Comparison of ENCODE assay signal across 9 cellular contexts in the genomic region with DNA sequence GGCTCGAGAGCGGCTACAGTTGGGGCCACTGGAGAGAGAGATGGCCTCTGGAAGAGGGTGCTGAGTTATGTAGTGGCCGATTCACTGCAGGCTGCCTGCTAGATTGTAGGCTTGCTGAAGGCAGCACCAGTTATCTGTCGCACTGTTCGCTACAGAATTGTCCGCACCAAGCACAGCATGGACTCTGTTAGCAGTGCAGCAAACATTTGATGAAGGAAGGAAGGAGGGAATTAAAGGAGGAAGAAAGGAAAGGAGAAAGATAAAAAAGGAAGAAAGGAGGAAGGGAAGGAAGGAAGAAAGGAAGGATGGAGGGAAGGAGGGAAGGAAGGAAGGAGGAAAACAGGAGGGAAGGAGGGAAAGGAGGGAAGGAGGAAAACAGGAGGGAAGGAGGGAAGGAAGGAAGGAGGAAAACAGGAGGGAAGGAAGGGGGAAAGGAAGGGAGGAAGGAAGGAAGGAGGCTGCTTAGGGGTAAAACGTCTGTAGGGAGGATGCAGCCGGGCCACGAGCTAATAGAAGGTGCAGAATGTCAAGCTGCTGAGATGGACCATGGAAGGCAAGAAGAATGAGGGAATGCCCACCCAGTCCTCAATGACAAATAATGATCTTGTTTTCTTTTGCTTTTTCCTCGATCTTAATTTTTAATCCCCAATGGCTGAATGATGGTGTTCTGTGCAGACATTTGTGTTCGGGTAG. TPM values are rescaled to one million over a fixed set of nuclear protein-coding genes. Genes with fewer than 3 reads are reported as not detected.
A peak's percentile ranks its signal among the peaks of the same experiment; 100 is the strongest.
DNase-seq lines count a peak whose midpoint lies in the region; ATAC-seq and TF ChIP-seq lines count a peak whose summit lies in the region.
"Had no signal": no experiment of that assay in that cellular context is flagged by ENCODE, and none has a peak within 500 bp of the region (broad histone marks: within the 10 kb centered on the region; RNA-seq: fewer than 3 reads in every experiment).

No MANE protein-coding gene starts in this region.

- no peak for ATAC-seq in T-cell (replicated peaks in 1 of 4)
- no peak for ATAC-seq in gastrocnemius medialis
- ATAC-seq in GM18520 (IDR thresholded peaks at IDR 0.05; ENCODE audit: unreplicated experiment) = no peak

- no peaks in the 10 kb centered on the region for H3K27me3 Mint-ChIP-seq in T-cell

- intact Hi-C loops in esophagus muscularis mucosa (cut with DNase I) (no loop called here), gastrocnemius medialis (cut with DNase I; ENCODE audit: low total_unique reads) (no loop called here)

- no peaks in the 10 kb centered on the region for H3K36me3 Mint-ChIP-seq in T-cell

- H3K4me3 ChIP-seq in H7 (ENCODE audit: insufficient read depth, low read depth, low read length) (0 out of 2 replicates have a peak overlapping the region, but pooled peaks have one; percentile 50), esophagus muscularis mucosa (no peak overlapping the region), gastrocnemius medialis (no peak overlapping the region)

- TF ChIP-seq POLR2A in esophagus muscularis mucosa (IDR thresholded peaks at IDR 0.05; ENCODE audit: low read depth) (no peak), gastrocnemius medialis (IDR thresholded peaks at IDR 0.05) (no peak)

- CTCF ChIA-PET in T-cell (lab: Charles Lee) = no interaction called here

- in situ Hi-C loops in gastrocnemius medialis (cut with MboI; ENCODE audit: low sequenced_read_pairs in 4 of 4) = no loop called here

- no peak for DNase-seq in H7
- peak in 2 of 34 experiments; percentile 8 to 9 for DNase-seq in T-cell
- DNase-seq in esophagus muscularis mucosa (ENCODE audit: extremely low spot score) = no peak
- DNase-seq in gastrocnemius medialis = no peak
- DNase-seq in islet precursor cell = no peak
- no peak for DNase-seq in NCI-H1436 (lab: John Stamatoyannopoulos, UW)
- DNase-seq in AML-193 (lab: John Stamatoyannopoulos, UW) = no peak

- WGBS in esophagus muscularis mucosa = 90% methylated on average over 11 of the region's 11 CpGs

- TF ChIP-seq EP300 in esophagus muscularis mucosa (IDR thresholded peaks at IDR 0.05) = no peak

- TF ChIP-seq CTCF in esophagus muscularis mucosa (IDR thresholded peaks at IDR 0.05) (no peak), gastrocnemius medialis (IDR thresholded peaks at IDR 0.05 in 4 of 5, conservative IDR thresholded peaks at IDR 0.05 in 1 of 5) (no peak)

- H3K9me3 ChIP-seq in esophagus muscularis mucosa = no peaks in the 10 kb centered on the region
- no peaks in the 10 kb centered on the region for H3K9me3 ChIP-seq in gastrocnemius medialis
- H3K9me3 ChIP-seq: SK-N-SH had no signal

- POLR2A ChIA-PET in T-cell (lab: Charles Lee) = no interaction called here

- peaks cover 46 to 56% (median 54%) of the 10 kb centered on the region in 3 donors for H3K4me1 Mint-ChIP-seq in T-cell

- no peaks in the 10 kb centered on the region for H3K9me3 Mint-ChIP-seq in T-cell

- H3K27ac Mint-ChIP-seq in T-cell = peak overlapping the region; percentile 86 to 90

- peak overlapping the region; percentile 66 to 83 (median 67) for H3K4me3 Mint-ChIP-seq in T-cell

- H3K4me1 ChIP-seq in esophagus muscularis mucosa (peaks cover 29 to 40% (median 37%) of the 10 kb centered on the region in 4 donors), gastrocnemius medialis (peaks cover 18 to 33% of the 10 kb centered on the region in 2 donors)

- H3K27me3 ChIP-seq in H7 (ENCODE audit: control insufficient read depth, insufficient read depth, low read length) (peaks cover 26% of the 10 kb centered on the region), esophagus muscularis mucosa (no peaks in the 10 kb centered on the region), gastrocnemius medialis (peaks cover 0 to 3% (median 0%) of the 10 kb centered on the region in 3 donors)

- H3K27ac ChIP-seq in esophagus muscularis mucosa (replicated peaks in 1 of 4) = peak overlapping the region in 3 of 4 donors; percentile 69 to 76 (median 75)
- H3K27ac ChIP-seq in gastrocnemius medialis = peak overlapping the region in 3 of 4 donors; percentile 62 to 78 (median 75)

- no peaks in the 10 kb centered on the region for H3K36me3 ChIP-seq in H7 (replicated peaks; ENCODE audit: control insufficient read depth, insufficient read depth, low read length)
- H3K36me3 ChIP-seq in esophagus muscularis mucosa = no peaks in the 10 kb centered on the region
- H3K36me3 ChIP-seq in gastrocnemius medialis = no peaks in the 10 kb centered on the region

RNA-seq across cellular contexts. Expression of a gene that starts 27.3 kb away (rescaled TPM):
- 23.0 and 26.5 TPM in 2 replicates for total RNA-seq in H7 (2014; rRNA removed; shearing (Covaris generic))
- total RNA-seq in T-cell (10 to 100 TPM; 21.7 to 35.0 (median 33.4) TPM), esophagus muscularis mucosa (10 to 100 TPM; 28.2 to 37.4 (median 34.1) TPM), gastrocnemius medialis (10 to 100 TPM; 18.9 to 47.4 (median 25.1) TPM)

RNA-seq across cellular contexts. Expression of a gene that starts 34.6 kb away (rescaled TPM):
- 1.6 and 4.4 TPM in 2 replicates for total RNA-seq in H7 (2014; rRNA removed; shearing (Covaris generic))
- total RNA-seq in T-cell (under 1 TPM in 1 of 5 donors, not detected in 4; 0.20 TPM), esophagus muscularis mucosa (100 to 1,000 TPM in 1 of 4 donors, 10 to 100 TPM in 3; 33.5 to 112 (median 53.5) TPM), gastrocnemius medialis (1 to 10 TPM in 2 of 4 donors, under 1 TPM in 2; 0.17 to 2.5 (median 0.88) TPM)
